19 cellular contexts compared by ENCODE assay signal in genomic region chr2:219282943-219283581, GRCh38. TPM values are rescaled to one million over a fixed set of nuclear protein-coding genes. Genes with fewer than 3 reads are reported as not detected.
DNase-seq lines count a peak whose midpoint lies in the region; ATAC-seq and TF ChIP-seq lines count a peak whose summit lies in the region.
"Had no signal": no experiment of that assay in that cellular context is flagged by ENCODE, and none has a peak within 500 bp of the region (broad histone marks: within the 10 kb centered on the region; RNA-seq: fewer than 3 reads in every experiment).

No MANE protein-coding gene starts in this region.

- peak overlapping the region; percentile 97 to 99 for H3K27ac Mint-ChIP-seq in natural killer cell
- H3K27ac Mint-ChIP-seq in natural killer cell treated with Interleukin-12 subunit alpha and Interleukin-12 subunit beta and Interleukin-15 and Interleukin-18, amount 100 ng/mL, for 72 hours: peak overlapping the region in 1 of 2 donors; percentile 23
- H3K27ac Mint-ChIP-seq in activated naive CD4-positive, alpha-beta T cell treated with anti-CD3 and anti-CD28 coated beads, Interleukin-2, amount 50 U/mL, for 72 hours: peak overlapping the region; percentile 20 to 85
- peak overlapping the region; percentile 3 to 98 (median 76) for H3K27ac Mint-ChIP-seq in naive B cell
- H3K27ac Mint-ChIP-seq: T-helper 2 cell treated with Interferon-gamma antibody and Interleukin-4, amounts not matched to agents 5 μg/mL and 100 μg/mL, for 36 hours had no signal

- H3K27me3 Mint-ChIP-seq in natural killer cell (ENCODE audit: low read depth in 2 of 2): no peaks in the 10 kb centered on the region
- no peaks in the 10 kb centered on the region for H3K27me3 Mint-ChIP-seq in natural killer cell treated with Interleukin-12 subunit alpha and Interleukin-12 subunit beta and Interleukin-15 and Interleukin-18, amount 100 ng/mL, for 72 hours
- H3K27me3 Mint-ChIP-seq in naive B cell: no peaks in the 10 kb centered on the region

- intact Hi-C loops in natural killer cell (cut with micrococcal nuclease): no loop called here

- H3K9me3 Mint-ChIP-seq in natural killer cell: no peaks in the 10 kb centered on the region
- H3K9me3 Mint-ChIP-seq in natural killer cell treated with Interleukin-12 subunit alpha and Interleukin-12 subunit beta and Interleukin-15 and Interleukin-18, amount 100 ng/mL, for 72 hours: no peaks in the 10 kb centered on the region
- no peaks in the 10 kb centered on the region for H3K9me3 Mint-ChIP-seq in activated naive CD4-positive, alpha-beta T cell treated with anti-CD3 and anti-CD28 coated beads, Interleukin-2, amount 50 U/mL, for 72 hours
- H3K9me3 Mint-ChIP-seq in naive B cell: no peaks in the 10 kb centered on the region
- H3K9me3 Mint-ChIP-seq: activated T-cell treated with anti-CD3 and anti-CD28 coated beads, Interleukin-2, amount 50 U/mL, for 4 hours; T-helper 2 cell treated with Interferon-gamma antibody and Interleukin-4, amounts not matched to agents 5 μg/mL and 100 μg/mL, for 36 hours had no signal

- H3K4me3 Mint-ChIP-seq in natural killer cell (no peak overlapping the region), naive B cell (peak overlapping the region in 2 of 8 donors; percentile 56 to 75)
- no peak overlapping the region for H3K4me3 Mint-ChIP-seq in natural killer cell treated with Interleukin-12 subunit alpha and Interleukin-12 subunit beta and Interleukin-15 and Interleukin-18, amount 100 ng/mL, for 72 hours
- H3K4me3 Mint-ChIP-seq: activated T-cell treated with anti-CD3 and anti-CD28 coated beads, Interleukin-2, amount 50 U/mL, for 4 hours; T-helper 2 cell treated with Interferon-gamma antibody and Interleukin-4, amounts not matched to agents 5 μg/mL and 100 μg/mL, for 36 hours had no signal

- H3K4me1 Mint-ChIP-seq in natural killer cell (peaks cover 25 to 38% of the 10 kb centered on the region in 2 donors), naive B cell (peaks cover 32 to 35% (median 33%) of the 10 kb centered on the region in 3 donors)
- peaks cover 27 to 29% of the 10 kb centered on the region in 2 donors for H3K4me1 Mint-ChIP-seq in natural killer cell treated with Interleukin-12 subunit alpha and Interleukin-12 subunit beta and Interleukin-15 and Interleukin-18, amount 100 ng/mL, for 72 hours (ENCODE audit: low read depth in 2 of 2)

- no peaks in the 10 kb centered on the region for H3K36me3 Mint-ChIP-seq in natural killer cell
- H3K36me3 Mint-ChIP-seq in natural killer cell treated with Interleukin-12 subunit alpha and Interleukin-12 subunit beta and Interleukin-15 and Interleukin-18, amount 100 ng/mL, for 72 hours: peaks cover 6% of the 10 kb centered on the region
- H3K36me3 Mint-ChIP-seq in activated naive CD4-positive, alpha-beta T cell treated with anti-CD3 and anti-CD28 coated beads, Interleukin-2, amount 50 U/mL, for 72 hours: peaks cover 0 to 5% of the 10 kb centered on the region in 2 donors
- H3K36me3 Mint-ChIP-seq in naive B cell: peaks cover 5 to 18% of the 10 kb centered on the region in 2 donors

- DNase-seq in natural killer cell: no peak
- DNase-seq in natural killer cell treated with Interleukin-12 subunit alpha and Interleukin-12 subunit beta and Interleukin-15 and Interleukin-18, amount 100 ng/mL, for 72 hours (ENCODE audit: low spot score): no peak
- no peak for DNase-seq in activated naive CD4-positive, alpha-beta T cell treated with anti-CD3 and anti-CD28 coated beads, Interleukin-2, amount 50 U/mL, for 72 hours (ENCODE audit: low spot score in 2 of 2)
- no peak for DNase-seq in naive B cell
- no peak for DNase-seq in stimulated activated CD8-positive, alpha-beta memory T cell treated with anti-CD3 and anti-CD28 coated beads, Interleukin-4, amount 100 ng/mL, for 48 hours
- no peak for DNase-seq in NCI-H1436 treated with DMSO at 0.1 percent for 48 hours (lab: John Stamatoyannopoulos, UW)
- DNase-seq: activated T-cell treated with anti-CD3 and anti-CD28 coated beads, Interleukin-2, amount 50 U/mL, for 4 hours; BE2C; cortex of kidney; NCI-H2081 treated with DMSO at 0.1 percent for 48 hours; NCI-H524 treated with DMSO at 0.1 percent for 48 hours; psoas muscle; stimulated activated CD4-positive, alpha-beta T cell treated with anti-CD3 and anti-CD28 coated beads, Interleukin-15, amount 100 ng/mL, for 24 hours had no signal

- TF ChIP-seq CTCF in natural killer cell (IDR thresholded peaks at IDR 0.05): no peak

- ATAC-seq in natural killer cell (no peak), naive B cell (ENCODE audit: low read depth in 2 of 2) (no peak), HG03095 (IDR thresholded peaks at IDR 0.05; ENCODE audit: unreplicated experiment) (no peak)
- ATAC-seq in natural killer cell treated with Interleukin-12 subunit alpha and Interleukin-12 subunit beta and Interleukin-15 and Interleukin-18, amount 100 ng/mL, for 72 hours: no peak
- no peak for ATAC-seq in activated naive CD4-positive, alpha-beta T cell treated with anti-CD3 and anti-CD28 coated beads, Interleukin-2, amount 50 U/mL, for 72 hours
- ATAC-seq: activated CD4-positive, CD25-positive, alpha-beta regulatory T cell treated with anti-CD3 and anti-CD28 coated beads, Interleukin-2, amount 50 U/mL, for 24 hours; activated T-cell treated with anti-CD3 and anti-CD28 coated beads, Interleukin-2, amount 50 U/mL, for 4 hours; gastroesophageal sphincter; psoas muscle had no signal

RNA-seq across cellular contexts. Expression of gene DNAJB2, which starts 3.9 kb away (rescaled TPM):
- total RNA-seq in natural killer cell: 100 to 1,000 TPM in 1 of 3 donors, 10 to 100 TPM in 2; 70.3 to 108 (median 98.3) TPM
- 10 to 100 TPM; 43.4 to 47.9 TPM for total RNA-seq in natural killer cell treated with Interleukin-12 subunit alpha and Interleukin-12 subunit beta and Interleukin-15 and Interleukin-18, amount 100 ng/mL, for 72 hours
- total RNA-seq in activated naive CD4-positive, alpha-beta T cell treated with anti-CD3 and anti-CD28 coated beads, Interleukin-2, amount 50 U/mL, for 72 hours: 10 to 100 TPM; 59.7 to 67.2 TPM
- 10 to 100 TPM in 1 of 6 donors, 1 to 10 TPM in 5; 1.1 to 12.9 (median 8.8) TPM for polyA plus RNA-seq in naive B cell (ENCODE audit: low read depth in 6 of 6)

RNA-seq across cellular contexts. Expression of gene PTPRN, which starts 26.1 kb away (rescaled TPM):
- under 1 TPM in 2 of 3 donors, not detected in 1; 0.23 to 0.35 TPM for total RNA-seq in natural killer cell
- not detected for total RNA-seq in natural killer cell treated with Interleukin-12 subunit alpha and Interleukin-12 subunit beta and Interleukin-15 and Interleukin-18, amount 100 ng/mL, for 72 hours
- 1 to 10 TPM in 1 of 2 donors, under 1 TPM in 1; 0.09 to 3.1 TPM for total RNA-seq in activated naive CD4-positive, alpha-beta T cell treated with anti-CD3 and anti-CD28 coated beads, Interleukin-2, amount 50 U/mL, for 72 hours
- under 1 TPM in 4 of 6 donors, not detected in 2; 0.29 to 0.80 (median 0.59) TPM for polyA plus RNA-seq in naive B cell (ENCODE audit: low read depth in 6 of 6)
- total RNA-seq: ascending aorta had no signal
- polyA plus RNA-seq: liver had no signal

RNA-seq across cellular contexts. Expression of gene TUBA4A, which starts 29.3 kb away (rescaled TPM):
- total RNA-seq in natural killer cell: 100 to 1,000 TPM; 145 to 188 (median 146) TPM
- total RNA-seq in natural killer cell treated with Interleukin-12 subunit alpha and Interleukin-12 subunit beta and Interleukin-15 and Interleukin-18, amount 100 ng/mL, for 72 hours: 100 to 1,000 TPM; 159 to 161 TPM
- 100 to 1,000 TPM; 240 to 410 TPM for total RNA-seq in activated naive CD4-positive, alpha-beta T cell treated with anti-CD3 and anti-CD28 coated beads, Interleukin-2, amount 50 U/mL, for 72 hours
- 100 to 1,000 TPM; 129 to 165 (median 149) TPM for polyA plus RNA-seq in naive B cell (ENCODE audit: low read depth in 6 of 6)

RNA-seq across cellular contexts. Expression of gene TUBA4B, which starts 30.0 kb away (rescaled TPM):
- not detected for total RNA-seq in natural killer cell
- total RNA-seq in natural killer cell treated with Interleukin-12 subunit alpha and Interleukin-12 subunit beta and Interleukin-15 and Interleukin-18, amount 100 ng/mL, for 72 hours: not detected
- not detected for total RNA-seq in activated naive CD4-positive, alpha-beta T cell treated with anti-CD3 and anti-CD28 coated beads, Interleukin-2, amount 50 U/mL, for 72 hours
- polyA plus RNA-seq in naive B cell (ENCODE audit: low read depth in 6 of 6): not detected
- total RNA-seq: activated T-cell treated with anti-CD3 and anti-CD28 coated beads, Interleukin-2, amount 50 U/mL, for 4 hours; ascending aorta; gastroesophageal sphincter; psoas muscle had no signal

RNA-seq across cellular contexts. Expression of gene STK16, which starts 37.8 kb away (rescaled TPM):
- total RNA-seq in natural killer cell: 10 to 100 TPM; 28.7 to 32.5 (median 32.4) TPM
- total RNA-seq in natural killer cell treated with Interleukin-12 subunit alpha and Interleukin-12 subunit beta and Interleukin-15 and Interleukin-18, amount 100 ng/mL, for 72 hours: 10 to 100 TPM; 26.8 to 27.8 TPM
- total RNA-seq in activated naive CD4-positive, alpha-beta T cell treated with anti-CD3 and anti-CD28 coated beads, Interleukin-2, amount 50 U/mL, for 72 hours: 10 to 100 TPM; 25.8 to 36.9 TPM
- polyA plus RNA-seq in naive B cell (ENCODE audit: low read depth in 6 of 6): 10 to 100 TPM; 14.7 to 28.3 (median 21.9) TPM
